ENCODE assay signal across 1 cellular context in genomic region chr10:13659887-13660544, GRCh38.
A peak's percentile ranks its signal among the peaks of the same experiment; 100 is the strongest.
TF ChIP-seq lines count a peak whose summit lies in the region.

No MANE protein-coding gene starts in this region.

TF ChIP-seq in GM12878, 131 proteins besides CTCF, POLR2A, EP300 and RAD21 (continued from another document):
- TF ChIP-seq, protein P1, sequence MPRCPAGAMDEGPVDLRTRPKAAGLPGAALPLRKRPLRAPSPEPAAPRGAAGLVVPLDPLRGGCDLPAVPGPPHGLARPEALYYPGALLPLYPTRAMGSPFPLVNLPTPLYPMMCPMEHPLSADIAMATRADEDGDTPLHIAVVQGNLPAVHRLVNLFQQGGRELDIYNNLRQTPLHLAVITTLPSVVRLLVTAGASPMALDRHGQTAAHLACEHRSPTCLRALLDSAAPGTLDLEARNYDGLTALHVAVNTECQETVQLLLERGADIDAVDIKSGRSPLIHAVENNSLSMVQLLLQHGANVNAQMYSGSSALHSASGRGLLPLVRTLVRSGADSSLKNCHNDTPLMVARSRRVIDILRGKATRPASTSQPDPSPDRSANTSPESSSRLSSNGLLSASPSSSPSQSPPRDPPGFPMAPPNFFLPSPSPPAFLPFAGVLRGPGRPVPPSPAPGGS (IDR thresholded peaks at IDR 0.05; ENCODE audit: borderline replicate concordance, insufficient read depth, low read depth, low read length, poor library complexity, severe bottlenecking) = no peak
- TF ChIP-seq, protein P2, sequence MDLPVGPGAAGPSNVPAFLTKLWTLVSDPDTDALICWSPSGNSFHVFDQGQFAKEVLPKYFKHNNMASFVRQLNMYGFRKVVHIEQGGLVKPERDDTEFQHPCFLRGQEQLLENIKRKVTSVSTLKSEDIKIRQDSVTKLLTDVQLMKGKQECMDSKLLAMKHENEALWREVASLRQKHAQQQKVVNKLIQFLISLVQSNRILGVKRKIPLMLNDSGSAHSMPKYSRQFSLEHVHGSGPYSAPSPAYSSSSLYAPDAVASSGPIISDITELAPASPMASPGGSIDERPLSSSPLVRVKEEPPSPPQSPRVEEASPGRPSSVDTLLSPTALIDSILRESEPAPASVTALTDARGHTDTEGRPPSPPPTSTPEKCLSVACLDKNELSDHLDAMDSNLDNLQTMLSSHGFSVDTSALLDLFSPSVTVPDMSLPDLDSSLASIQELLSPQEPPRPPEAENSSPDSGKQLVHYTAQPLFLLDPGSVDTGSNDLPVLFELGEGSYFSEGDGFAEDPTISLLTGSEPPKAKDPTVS (IDR thresholded peaks at IDR 0.05; ENCODE audit: low read depth, low read length) = no peak
- TF ChIP-seq SPI1 (IDR thresholded peaks at IDR 0.05; ENCODE audit: borderline replicate concordance, insufficient read depth, low read depth, low read length) = peak; percentile 43; the same call in 1 of the 2 replicates
